In the genomic region with DNA sequence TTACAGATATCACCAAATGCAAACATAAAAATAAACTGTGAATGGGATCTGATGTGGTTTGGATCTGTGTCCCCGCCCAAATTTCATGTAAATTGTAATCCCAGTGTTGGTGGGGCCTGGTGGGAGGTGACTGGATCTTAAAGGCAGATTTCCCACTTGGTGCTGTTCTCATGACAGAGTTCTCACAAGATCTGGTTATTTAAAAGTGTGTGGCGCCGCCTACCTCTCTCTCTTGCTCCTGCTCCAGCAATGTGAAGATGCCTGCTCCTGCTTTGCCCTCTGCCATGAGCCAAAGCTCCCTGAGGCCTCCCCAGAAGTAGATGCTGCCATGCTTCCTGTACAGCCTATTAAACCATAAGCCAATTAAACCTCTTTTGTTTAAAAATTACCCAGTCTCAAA, we compare ENCODE assay signal across 17 cellular contexts. TPM values are rescaled to one million over a fixed set of nuclear protein-coding genes. Genes with fewer than 3 reads are reported as not detected.
A peak's percentile ranks its signal among the peaks of the same experiment; 100 is the strongest.
DNase-seq lines count a peak whose midpoint lies in the region; FAIRE-seq and TF ChIP-seq lines count a peak whose summit lies in the region.
"Had no signal": no experiment of that assay in that cellular context is flagged by ENCODE, and none has a peak within 500 bp of the region (broad histone marks: within the 10 kb centered on the region; RNA-seq: fewer than 3 reads in every experiment).

No MANE protein-coding gene starts in this region.

- H3K4ac ChIP-seq in H1 (replicated peaks; ENCODE audit: insufficient read length, low read depth, low read length) = no peak overlapping the region

- no peak overlapping the region for H2BK120ac ChIP-seq in H1 (replicated peaks; ENCODE audit: low read depth, low read length)

- 81% methylated on average over 3 of the region's 3 CpGs; no CpG with 5 or more reads in 1 of the 2 experiments for WGBS in H1 (ENCODE audit: extremely low coverage in 1 of 2, insufficient coverage in 1 of 2, insufficient read length in 1 of 2, insufficient replicate concordance in 2 of 2, low coverage in 1 of 2, low lambda C conversion rate in 2 of 2, missing lambda C conversion rate in 1 of 2), 2 experiments

- no peaks in the 10 kb centered on the region for H3K23me2 ChIP-seq in H1 (ENCODE audit: low read depth, low read length)

- H4K8ac ChIP-seq in H1 (ENCODE audit: extremely low read depth, insufficient read depth, low read length) = no peak overlapping the region

- no peak overlapping the region for H2BK20ac ChIP-seq in H1 (ENCODE audit: low read length)

- H4K5ac ChIP-seq in H1 (ENCODE audit: insufficient read length, low read depth, low read length) = no peak overlapping the region

- H4K20me1 ChIP-seq in H1 (replicated peaks in 1 of 2; ENCODE audit: control insufficient read depth in 1 of 2, insufficient read depth in 2 of 2, low read length in 2 of 2) = no peaks in the 10 kb centered on the region

- no peaks in the 10 kb centered on the region for H3K79me1 ChIP-seq in H1 (ENCODE audit: low read depth, low read length)

- no peak overlapping the region for H3K4me3 ChIP-seq in H1 (ENCODE audit: extremely low read depth in 1 of 4, insufficient read depth in 2 of 4, low read depth in 3 of 4, low read length in 4 of 4)
- no peak overlapping the region for H3K4me3 ChIP-seq in colonic mucosa
- H3K4me3 ChIP-seq: PC-9 had no signal

- H3K36me3 ChIP-seq in H1 (ENCODE audit: control insufficient read depth in 2 of 4, insufficient read depth in 4 of 4, low read length in 3 of 4) (no peaks in the 10 kb centered on the region), colonic mucosa (no peaks in the 10 kb centered on the region)

- no peak overlapping the region for H4K91ac ChIP-seq in H1 (replicated peaks; ENCODE audit: insufficient read length, low read length)

- TF ChIP-seq CTCF in 22Rv1 (IDR thresholded peaks at IDR 0.05) = 0 out of 2 replicates have a peak, but pooled peaks have one; percentile 13
- TF ChIP-seq CTCF in GM12873 (IDR thresholded peaks at IDR 0.05; ENCODE audit: insufficient read depth, low read depth, low read length, missing control alignments) = peak; percentile 15
- TF ChIP-seq CTCF in H1 (IDR thresholded peaks at IDR 0.05; ENCODE audit: control extremely low read depth in 1 of 3, insufficient read depth in 1 of 3, low read depth in 1 of 3, low read length in 3 of 3) = peak; percentile 27 to 50 (median 40)
- TF ChIP-seq CTCF in colonic mucosa (IDR thresholded peaks at IDR 0.05) = no peak

- H2BK5ac ChIP-seq in H1 (ENCODE audit: low read depth, low read length) = no peak overlapping the region

- H3K9ac ChIP-seq in H1 (replicated peaks in 1 of 4; ENCODE audit: extremely low read depth in 1 of 4, low read depth in 3 of 4, low read length in 3 of 4) (no peak overlapping the region), colonic mucosa (ENCODE audit: low read depth in 2 of 2, low read length in 2 of 2) (no peak overlapping the region)

- no peak overlapping the region for H2BK12ac ChIP-seq in H1 (ENCODE audit: low read depth, low read length)

- no peak for TF ChIP-seq POLR2A in H1 (IDR thresholded peaks at IDR 0.05; ENCODE audit: control extremely low read depth in 1 of 2, low read depth in 2 of 2, low read length in 2 of 2)

- H3K9me3 ChIP-seq in H1 (ENCODE audit: insufficient read depth in 2 of 2, low read depth in 1 of 2, low read length in 1 of 2) (no peaks in the 10 kb centered on the region), colonic mucosa (no peaks in the 10 kb centered on the region)

- H3K27me3 ChIP-seq in H1 (replicated peaks in 1 of 4; ENCODE audit: control insufficient read depth in 3 of 4, extremely low read depth in 1 of 4, insufficient read depth in 3 of 4, low read length in 3 of 4) (no peaks in the 10 kb centered on the region), colonic mucosa (no peaks in the 10 kb centered on the region)

- FAIRE-seq in H1 (lab: Jason Lieb, UNC) = peak; percentile 52

- H3K4me2 ChIP-seq in H1 (ENCODE audit: insufficient read depth in 1 of 2, low read depth in 2 of 2, low read length in 2 of 2) = no peak overlapping the region
- H3K4me2 ChIP-seq: PC-9 had no signal

- POLR2A ChIA-PET in H1 (lab: Charles Lee; ENCODE audit: partially characterized antibody) = no interaction called here

- intact Hi-C loops in colonic mucosa (cut with DNase I) = no loop called here

- no peak overlapping the region for H3K56ac ChIP-seq in H1 (replicated peaks; ENCODE audit: insufficient read length, low read depth, low read length)

- H3K18ac ChIP-seq in H1 (ENCODE audit: extremely low read depth, low read length) = no peak overlapping the region

- peaks cover 0 to 3% (median 0%) of the 10 kb centered on the region in 4 experiments; a peak in 1 of 7 replicates for H3K4me1 ChIP-seq in H1 (replicated peaks in 1 of 4; ENCODE audit: control insufficient read depth in 3 of 4, insufficient read depth in 4 of 4, low read length in 3 of 4)
- no peaks in the 10 kb centered on the region for H3K4me1 ChIP-seq in colonic mucosa

- CTCF ChIA-PET in H1 (lab: Charles Lee; ENCODE audit: partially characterized antibody) = interaction anchor here (0.7 to 2.5 kb wide), 10 partner anchors 8 to 571 kb away, joined by 3 to 13 read pairs (median 4); no protein-coding TSS in a partner anchor

- no peak overlapping the region for H2AFZ ChIP-seq in H1 (ENCODE audit: low read length)
- H2AFZ ChIP-seq: PC-9 had no signal

- H3K79me2 ChIP-seq in H1 (ENCODE audit: control insufficient read depth in 1 of 2, insufficient read depth in 2 of 2, low read length in 2 of 2) = no peaks in the 10 kb centered on the region

- no peak overlapping the region for H3K14ac ChIP-seq in H1 (ENCODE audit: insufficient read length)

- no peak overlapping the region for H3K27ac ChIP-seq in 22Rv1
- H3K27ac ChIP-seq in H1 (ENCODE audit: low read depth, low read length) = no peak overlapping the region
- H3K27ac ChIP-seq in colonic mucosa = no peak overlapping the region
- H3K27ac ChIP-seq: epithelial cell of prostate, PC-9 had no signal

- no peak overlapping the region for H2BK15ac ChIP-seq in H1 (ENCODE audit: low read length)

- TF ChIP-seq EP300 in H1 (IDR thresholded peaks at IDR 0.05; ENCODE audit: borderline replicate concordance in 1 of 2, low read depth in 2 of 2, low read length in 2 of 2) = no peak

- peak; percentile 59 to 61 for TF ChIP-seq RAD21 in H1 (IDR thresholded peaks at IDR 0.05 in 1 of 2, conservative IDR thresholded peaks at IDR 0.05 in 1 of 2; ENCODE audit: low read depth in 2 of 2, low read length in 2 of 2)

- no peak overlapping the region for H3K23ac ChIP-seq in H1 (ENCODE audit: insufficient read length)

- H2AK5ac ChIP-seq in H1 (ENCODE audit: low read depth, low read length) = no peak overlapping the region

- DNase-seq in NCI-H748 treated with DMSO at 0.1 percent for 48 hours (lab: John Stamatoyannopoulos, UW) = peak; percentile 4
- peak; percentile 9 to 50 for DNase-seq in H1 (ENCODE audit: low read depth in 1 of 2, low spot score in 2 of 2)
- no peak for DNase-seq in colonic mucosa
- no peak for DNase-seq in NCI-H2196 (lab: John Stamatoyannopoulos, UW; ENCODE audit: unreplicated experiment)
- no peak for DNase-seq in glomerular visceral epithelial cell (ENCODE audit: extremely low spot score)
- no peak for DNase-seq in activated CD8-positive, alpha-beta memory T cell treated with anti-CD3 and anti-CD28 coated beads, Interleukin-2, amount 50 U/mL, for 48 hours
- DNase-seq: activated CD4-positive, CD25-positive, alpha-beta regulatory T cell; AML-193; head of caudate nucleus; MM.1S; NCI-H2171; PC-9; posterior cingulate gyrus; stimulated activated CD4-positive, alpha-beta T cell treated with anti-CD3 and anti-CD28 coated beads, Interleukin-15, amount 100 ng/mL, for 24 hours had no signal

TF ChIP-seq in H1, 55 proteins besides CTCF, POLR2A, EP300 and RAD21:
- TF ChIP-seq NRF1 (IDR thresholded peaks at IDR 0.05; ENCODE audit: low read depth, low read length) (no peak), CBX5 (IDR thresholded peaks at IDR 0.05; ENCODE audit: low read depth, low read length) (no peak), SAP30 (IDR thresholded peaks at IDR 0.05; ENCODE audit: insufficient read depth, insufficient replicate concordance, low read length) (no peak), CREB1 (IDR thresholded peaks at IDR 0.05) (no peak), TAF1 (IDR thresholded peaks at IDR 0.05; ENCODE audit: low read depth, low read length) (no peak), KDM4A (IDR thresholded peaks at IDR 0.05; ENCODE audit: low read depth, low read length, severe bottlenecking) (no peak), BCL11A (IDR thresholded peaks at IDR 0.05; ENCODE audit: low read depth in 2 of 2, low read length in 2 of 2) (no peak), CHD1 (IDR thresholded peaks at IDR 0.05; ENCODE audit: low read depth, low read length) (no peak), POU5F1 (IDR thresholded peaks at IDR 0.05; ENCODE audit: low read depth, low read length) (no peak), SRF (IDR thresholded peaks at IDR 0.05; ENCODE audit: low read depth, low read length) (no peak), MAFK (IDR thresholded peaks at IDR 0.05; ENCODE audit: low read depth, low read length) (no peak), CEBPB (IDR thresholded peaks at IDR 0.05; ENCODE audit: low read depth, low read length) (no peak)
- TF ChIP-seq, protein P1, sequence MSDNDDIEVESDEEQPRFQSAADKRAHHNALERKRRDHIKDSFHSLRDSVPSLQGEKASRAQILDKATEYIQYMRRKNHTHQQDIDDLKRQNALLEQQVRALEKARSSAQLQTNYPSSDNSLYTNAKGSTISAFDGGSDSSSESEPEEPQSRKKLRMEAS (IDR thresholded peaks at IDR 0.05) = no peak

RNA-seq across cellular contexts. Expression of a gene that starts 47.8 kb away (rescaled TPM):
- total RNA-seq in H1 (2021; fragmentation: NEBNext Ultra II Directional; extraction: Animal tissue kit (Norgen Biotek cat#: 25700)) = 6.9 and 8.7 TPM in 2 replicates
- polyA plus RNA-seq in H1 (2011; rRNA removed) = 1.9 and 15.7 TPM in 2 replicates
- 4.0 TPM for polyA plus RNA-seq in H1 (2011; cell fraction: cytosol; rRNA removed)
- 5.0 TPM for polyA plus RNA-seq in H1 (2011; cell fraction: nucleus; rRNA removed)
- polyA plus RNA-seq in H1 (2012, experiment 1 of 2) = 7.2 to 10.4 TPM (median 8.7 TPM) in 4 replicates
- polyA plus RNA-seq in H1 (2012, experiment 2 of 2) = 1.1 TPM
- 3.3 TPM for polyA plus RNA-seq in H1 (2013, experiment 1 of 2)
- polyA plus RNA-seq in H1 (2013, experiment 2 of 2) = 3.1 TPM
- polyA minus RNA-seq in H1 (2011; rRNA and poly(A)+ RNA removed) = 6.5 and 6.6 TPM in 2 replicates
- polyA minus RNA-seq in H1 (2011; cell fraction: cytosol; rRNA and poly(A)+ RNA removed) = 2.9 TPM
- polyA minus RNA-seq in H1 (2011; cell fraction: nucleus; rRNA and poly(A)+ RNA removed) = 15.9 TPM
- under 1 TPM; 0.77 to 0.82 TPM for total RNA-seq in colonic mucosa

Comparison
In these comparisons a context has a peak if more than half of its experiments do, and no peak if none do; other contexts are left out.
1. DNase-seq: peak in NCI-H748 treated with DMSO at 0.1 percent for 48 hours (single experiment) and H1 (2 of 2); none in colonic mucosa (single experiment), NCI-H2196 (single experiment), glomerular visceral epithelial cell (single experiment) and activated CD8-positive, alpha-beta memory T cell treated with anti-CD3 and anti-CD28 coated beads, Interleukin-2, amount 50 U/mL, for 48 hours (single experiment).